In genomic region chr10:89267056-89267455, GRCh38 we compare ENCODE assay signal across 2 cellular contexts.
TF ChIP-seq lines count a peak whose summit lies in the region.

No MANE protein-coding gene starts in this region.

TF ChIP-seq in H1, 55 proteins besides CTCF, POLR2A, EP300 and RAD21:
- no peak for TF ChIP-seq KDM1A (IDR thresholded peaks at IDR 0.05; ENCODE audit: borderline replicate concordance, low read length)
- TF ChIP-seq ASH2L (IDR thresholded peaks at IDR 0.05; ENCODE audit: low read length), result no peak
- TF ChIP-seq BCL11A (IDR thresholded peaks at IDR 0.05; ENCODE audit: low read depth in 2 of 2, low read length in 2 of 2), result no peak
- no peak for TF ChIP-seq EGR1 (IDR thresholded peaks at IDR 0.05; ENCODE audit: borderline replicate concordance, low read depth, low read length)
- no peak for TF ChIP-seq RNF2 (IDR thresholded peaks at IDR 0.05; ENCODE audit: borderline replicate concordance, low read depth, low read length, missing control alignments, poor library complexity, severe bottlenecking)
- no peak for TF ChIP-seq CEBPB (IDR thresholded peaks at IDR 0.05; ENCODE audit: low read depth, low read length)
- TF ChIP-seq CHD7 (IDR thresholded peaks at IDR 0.05; ENCODE audit: insufficient replicate concordance, low read length), result no peak
- TF ChIP-seq SAP30 (IDR thresholded peaks at IDR 0.05; ENCODE audit: insufficient read depth, insufficient replicate concordance, low read length), result no peak
- TF ChIP-seq CHD1 (IDR thresholded peaks at IDR 0.05; ENCODE audit: low read depth, low read length), result no peak
- TF ChIP-seq POU5F1 (IDR thresholded peaks at IDR 0.05; ENCODE audit: low read depth, low read length), result no peak
- TF ChIP-seq SIX5 (IDR thresholded peaks at IDR 0.05; ENCODE audit: low read depth, low read length), result no peak
- TF ChIP-seq BRCA1 (IDR thresholded peaks at IDR 0.05; ENCODE audit: low read depth, low read length), result no peak
TF ChIP-seq in H1: peak in this region for 0.

TF ChIP-seq in SK-N-SH, 30 proteins besides CTCF, POLR2A, EP300 and RAD21:
- no peak for TF ChIP-seq ELF1 (IDR thresholded peaks at IDR 0.05)
- no peak for TF ChIP-seq TCF12 (IDR thresholded peaks at IDR 0.05)
- TF ChIP-seq GATA2 (CRISPR knock-in tag; IDR thresholded peaks at IDR 0.05), result no peak
